In the genomic region with DNA sequence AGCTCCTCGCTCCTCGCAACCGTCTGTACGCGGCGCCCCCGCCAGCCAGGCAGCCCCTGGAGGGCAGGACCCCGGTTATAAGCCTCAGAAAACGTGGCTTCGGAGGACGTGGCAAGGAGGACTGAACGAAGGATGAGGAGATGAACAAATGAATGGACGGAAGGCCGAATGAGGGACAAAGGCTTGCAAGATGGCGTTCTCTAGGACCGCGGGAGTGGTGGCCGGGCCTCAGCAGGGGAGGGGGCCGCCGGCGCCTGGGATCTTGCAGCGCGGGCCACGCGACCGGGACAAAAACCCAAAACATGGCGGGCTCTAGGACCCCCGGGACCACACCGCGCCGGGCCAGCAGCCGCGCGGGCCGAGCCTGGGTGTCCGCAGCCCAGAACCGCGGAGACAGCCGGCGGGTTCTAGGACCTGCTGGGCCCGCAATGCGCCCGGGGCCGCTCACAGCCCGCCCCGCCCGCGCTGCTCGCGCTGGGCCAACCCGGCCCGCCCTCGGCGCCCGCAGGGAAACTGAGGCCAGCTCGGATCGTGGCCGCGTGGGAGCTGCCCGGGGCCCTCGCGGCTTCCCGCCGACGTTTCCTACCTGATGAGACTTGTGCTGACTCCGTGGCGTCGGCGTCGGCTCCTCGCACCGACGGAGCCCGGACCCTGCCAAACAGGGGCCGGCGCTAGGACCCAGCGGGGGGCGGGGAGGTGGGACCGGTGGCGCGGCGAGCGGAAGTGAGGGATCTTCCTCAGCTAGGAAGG, we compare ENCODE assay signal across 1 cellular context.
TF ChIP-seq lines count a peak whose summit lies in the region.

No MANE protein-coding gene starts in this region.

TF ChIP-seq in HepG2, 621 proteins besides CTCF, POLR2A, EP300 and RAD21 (continues in another document):
- peak; percentile 76 for TF ChIP-seq TGIF2 (CRISPR knock-in tag; IDR thresholded peaks at IDR 0.05)
- TF ChIP-seq, protein P1, sequence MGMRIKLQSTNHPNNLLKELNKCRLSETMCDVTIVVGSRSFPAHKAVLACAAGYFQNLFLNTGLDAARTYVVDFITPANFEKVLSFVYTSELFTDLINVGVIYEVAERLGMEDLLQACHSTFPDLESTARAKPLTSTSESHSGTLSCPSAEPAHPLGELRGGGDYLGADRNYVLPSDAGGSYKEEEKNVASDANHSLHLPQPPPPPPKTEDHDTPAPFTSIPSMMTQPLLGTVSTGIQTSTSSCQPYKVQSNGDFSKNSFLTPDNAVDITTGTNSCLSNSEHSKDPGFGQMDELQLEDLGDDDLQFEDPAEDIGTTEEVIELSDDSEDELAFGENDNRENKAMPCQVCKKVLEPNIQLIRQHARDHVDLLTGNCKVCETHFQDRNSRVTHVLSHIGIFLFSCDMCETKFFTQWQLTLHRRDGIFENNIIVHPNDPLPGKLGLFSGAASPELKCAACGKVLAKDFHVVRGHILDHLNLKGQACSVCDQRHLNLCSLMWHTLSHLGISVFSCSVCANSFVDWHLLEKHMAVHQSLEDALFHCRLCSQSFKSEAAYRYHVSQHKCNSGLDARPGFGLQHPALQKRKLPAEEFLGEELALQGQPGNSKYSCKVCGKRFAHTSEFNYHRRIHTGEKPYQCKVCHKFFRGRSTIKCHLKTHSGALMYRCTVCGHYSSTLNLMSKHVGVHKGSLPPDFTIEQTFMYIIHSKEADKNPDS (CRISPR knock-in tag; IDR thresholded peaks at IDR 0.05) = peak; percentile 56; the same call in 1 of the 2 replicates
- no peak for TF ChIP-seq MEF2D (CRISPR knock-in tag; IDR thresholded peaks at IDR 0.05)
- TF ChIP-seq RNF2 (conservative IDR thresholded peaks at IDR 0.05; ENCODE audit: low read depth) = 0 out of 2 replicates have a peak, but pooled peaks have one; percentile 69
- TF ChIP-seq MED13 (CRISPR knock-in tag; IDR thresholded peaks at IDR 0.05) = peak; percentile 84
- TF ChIP-seq THAP9 (CRISPR knock-in tag; IDR thresholded peaks at IDR 0.05; ENCODE audit: borderline replicate concordance) = no peak; the same call in 1 of the 2 replicates
- TF ChIP-seq SIN3B (IDR thresholded peaks at IDR 0.05; ENCODE audit: low read length) = peak; percentile 59; the same call in 1 of the 2 replicates
- TF ChIP-seq ZNF333 (CRISPR knock-in tag; IDR thresholded peaks at IDR 0.05; ENCODE audit: borderline replicate concordance) = peak; percentile 44; the same call in 1 of the 2 replicates
- TF ChIP-seq SNAPC4 (CRISPR knock-in tag; IDR thresholded peaks at IDR 0.05) = 0 out of 2 replicates have a peak, but pooled peaks have one; percentile 11
- peak; percentile 57; the same call in 1 of the 2 replicates for TF ChIP-seq ZNF441 (CRISPR knock-in tag; IDR thresholded peaks at IDR 0.05; ENCODE audit: borderline replicate concordance)
- TF ChIP-seq ZNF329 (CRISPR knock-in tag; IDR thresholded peaks at IDR 0.05; ENCODE audit: low read depth) = peak; percentile 59; the same call in 1 of the 2 replicates
- peak; percentile 69; the same call in 1 of the 2 replicates for TF ChIP-seq ZSCAN31 (CRISPR knock-in tag; IDR thresholded peaks at IDR 0.05; ENCODE audit: low read depth)
- peak; percentile 95 for TF ChIP-seq XRCC5 (optimal IDR thresholded peaks at IDR 0.05; ENCODE audit: low read length)
- TF ChIP-seq, protein P2, sequence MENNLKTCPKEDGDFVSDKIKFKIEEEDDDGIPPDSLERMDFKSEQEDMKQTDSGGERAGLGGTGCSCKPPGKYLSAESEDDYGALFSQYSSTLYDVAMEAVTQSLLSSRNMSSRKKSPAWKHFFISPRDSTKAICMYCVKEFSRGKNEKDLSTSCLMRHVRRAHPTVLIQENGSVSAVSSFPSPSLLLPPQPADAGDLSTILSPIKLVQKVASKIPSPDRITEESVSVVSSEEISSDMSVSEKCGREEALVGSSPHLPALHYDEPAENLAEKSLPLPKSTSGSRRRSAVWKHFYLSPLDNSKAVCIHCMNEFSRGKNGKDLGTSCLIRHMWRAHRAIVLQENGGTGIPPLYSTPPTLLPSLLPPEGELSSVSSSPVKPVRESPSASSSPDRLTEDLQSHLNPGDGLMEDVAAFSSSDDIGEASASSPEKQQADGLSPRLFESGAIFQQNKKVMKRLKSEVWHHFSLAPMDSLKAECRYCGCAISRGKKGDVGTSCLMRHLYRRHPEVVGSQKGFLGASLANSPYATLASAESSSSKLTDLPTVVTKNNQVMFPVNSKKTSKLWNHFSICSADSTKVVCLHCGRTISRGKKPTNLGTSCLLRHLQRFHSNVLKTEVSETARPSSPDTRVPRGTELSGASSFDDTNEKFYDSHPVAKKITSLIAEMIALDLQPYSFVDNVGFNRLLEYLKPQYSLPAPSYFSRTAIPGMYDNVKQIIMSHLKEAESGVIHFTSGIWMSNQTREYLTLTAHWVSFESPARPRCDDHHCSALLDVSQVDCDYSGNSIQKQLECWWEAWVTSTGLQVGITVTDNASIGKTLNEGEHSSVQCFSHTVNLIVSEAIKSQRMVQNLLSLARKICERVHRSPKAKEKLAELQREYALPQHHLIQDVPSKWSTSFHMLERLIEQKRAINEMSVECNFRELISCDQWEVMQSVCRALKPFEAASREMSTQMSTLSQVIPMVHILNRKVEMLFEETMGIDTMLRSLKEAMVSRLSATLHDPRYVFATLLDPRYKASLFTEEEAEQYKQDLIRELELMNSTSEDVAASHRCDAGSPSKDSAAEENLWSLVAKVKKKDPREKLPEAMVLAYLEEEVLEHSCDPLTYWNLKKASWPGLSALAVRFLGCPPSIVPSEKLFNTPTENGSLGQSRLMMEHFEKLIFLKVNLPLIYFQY (CRISPR knock-in tag; IDR thresholded peaks at IDR 0.05; ENCODE audit: borderline replicate concordance) = peak; percentile 97
- no peak for TF ChIP-seq ZNF280D (CRISPR knock-in tag; IDR thresholded peaks at IDR 0.05)
- TF ChIP-seq KLF12 (CRISPR knock-in tag; IDR thresholded peaks at IDR 0.05; ENCODE audit: borderline replicate concordance) = peak; percentile 80
- 0 out of 2 replicates have a peak, but pooled peaks have one; percentile 20 for TF ChIP-seq TMF1 (CRISPR knock-in tag; IDR thresholded peaks at IDR 0.05; ENCODE audit: low read depth)
- no peak for TF ChIP-seq TRIM24 (CRISPR knock-in tag; IDR thresholded peaks at IDR 0.05)
- TF ChIP-seq SAP130 (CRISPR knock-in tag; IDR thresholded peaks at IDR 0.05; ENCODE audit: low read depth) = peak; percentile 71
- TF ChIP-seq ZNF614 (CRISPR knock-in tag; IDR thresholded peaks at IDR 0.05; ENCODE audit: borderline replicate concordance) = peak; percentile 53; the same call in 1 of the 2 replicates
- peak; percentile 41 for TF ChIP-seq SALL1 (CRISPR knock-in tag; IDR thresholded peaks at IDR 0.05)
- 0 out of 2 replicates have a peak, but pooled peaks have one; percentile 7 for TF ChIP-seq ZSCAN22 (CRISPR knock-in tag; IDR thresholded peaks at IDR 0.05)
- no peak for TF ChIP-seq ZNF549 (CRISPR knock-in tag; IDR thresholded peaks at IDR 0.05)
- TF ChIP-seq ZNF225 (CRISPR knock-in tag; IDR thresholded peaks at IDR 0.05) = no peak
- peak; percentile 73; the same call in 1 of the 2 replicates for TF ChIP-seq ZNF317 (CRISPR knock-in tag; IDR thresholded peaks at IDR 0.05)
- TF ChIP-seq KMT2A (CRISPR knock-in tag; IDR thresholded peaks at IDR 0.05) = 0 out of 2 replicates have a peak, but pooled peaks have one; percentile 24
- TF ChIP-seq MIXL1 (CRISPR knock-in tag; IDR thresholded peaks at IDR 0.05) = peak; percentile 25; the same call in 1 of the 2 replicates
- 0 out of 2 replicates have a peak, but pooled peaks have one; percentile 21 for TF ChIP-seq ZC3H13 (CRISPR knock-in tag; IDR thresholded peaks at IDR 0.05)
- TF ChIP-seq ZNF777 (CRISPR knock-in tag; IDR thresholded peaks at IDR 0.05) = peak; percentile 79
- no peak for TF ChIP-seq TOE1 (CRISPR knock-in tag; IDR thresholded peaks at IDR 0.05)
- TF ChIP-seq PHB2 (IDR thresholded peaks at IDR 0.05; ENCODE audit: partially characterized antibody) = no peak
- peak; percentile 87 for TF ChIP-seq E2F1 (CRISPR knock-in tag; IDR thresholded peaks at IDR 0.05)
- TF ChIP-seq CHD4 (IDR thresholded peaks at IDR 0.05; ENCODE audit: borderline replicate concordance, low read length) = peak; percentile 51; the same call in 1 of the 2 replicates
- TF ChIP-seq ZNF430 (CRISPR knock-in tag; IDR thresholded peaks at IDR 0.05) = peak; percentile 13; the same call in 1 of the 2 replicates
- peak; percentile 40 for TF ChIP-seq SKI (IDR thresholded peaks at IDR 0.05; ENCODE audit: partially characterized antibody)
- TF ChIP-seq ZNF460 (CRISPR knock-in tag; IDR thresholded peaks at IDR 0.05; ENCODE audit: borderline replicate concordance) = no peak; the same call in 1 of the 2 replicates
- TF ChIP-seq SIX1 (CRISPR knock-in tag; IDR thresholded peaks at IDR 0.05; ENCODE audit: borderline replicate concordance) = no peak
